In genomic region chr22:35614404-35614803, GRCh38 we compare ENCODE assay signal across 19 cellular contexts. TPM values are rescaled to one million over a fixed set of nuclear protein-coding genes. Genes with fewer than 3 reads are reported as not detected.
DNase-seq lines count a peak whose midpoint lies in the region; ATAC-seq and TF ChIP-seq lines count a peak whose summit lies in the region.
"Had no signal": no experiment of that assay in that cellular context is flagged by ENCODE, and none has a peak within 500 bp of the region (broad histone marks: within the 10 kb centered on the region; RNA-seq: fewer than 3 reads in every experiment).

No MANE protein-coding gene starts in this region.

- POLR2A ChIA-PET in Panc1 (lab: Charles Lee) = no interaction called here

- H3K4me1 ChIP-seq in right atrium auricular region (peaks cover 0 to 23% of the 10 kb centered on the region in 2 donors), Panc1 (ENCODE audit: control insufficient read depth, insufficient read depth, low read length) (peaks cover 19% of the 10 kb centered on the region)
- H3K4me1 ChIP-seq: BE2C, HAP-1 had no signal

- BruUV-seq in Panc1 (replicated peaks; lab: Mats Ljungman, UMichigan) = no TSS peak

- H3K27me3 Mint-ChIP-seq in progenitor cell of endocrine pancreas = peaks cover 11% of the 10 kb centered on the region

- no peak for DNase-seq in right atrium auricular region (ENCODE audit: low spot score)
- DNase-seq in cardiac septum (ENCODE audit: low spot score) = no peak
- DNase-seq in Panc1 (ENCODE audit: low read depth, low spot score) = no peak
- no peak for DNase-seq in progenitor cell of endocrine pancreas (ENCODE audit: low spot score, unreplicated experiment)
- DNase-seq: BE2C; CD8-positive, alpha-beta T cell; COR-L47; DMS153; DMS79 treated with DMSO at 0.1 percent for 48 hours; EL; HFFc6 had no signal

- no peaks in the 10 kb centered on the region for H3K4me1 Mint-ChIP-seq in progenitor cell of endocrine pancreas (ENCODE audit: low read depth)

- no peaks in the 10 kb centered on the region for H3K9me3 Mint-ChIP-seq in progenitor cell of endocrine pancreas (ENCODE audit: low read depth)
- H3K9me3 Mint-ChIP-seq: CD8-positive, alpha-beta T cell; HFFc6 had no signal

- CTCF ChIA-PET in Panc1 (lab: Charles Lee) = no interaction called here

- in situ Hi-C loops in Panc1 (cut with HindIII; ENCODE audit: low pct_unique_long_range_greater_than_20kb, low sequenced_read_pairs) = no loop called here

- no peak overlapping the region for H3K4me3 Mint-ChIP-seq in progenitor cell of endocrine pancreas (ENCODE audit: low read depth)
- H3K4me3 Mint-ChIP-seq: CD14-positive monocyte; CD8-positive, alpha-beta T cell; HFFc6 had no signal

- H3K27ac ChIP-seq in right atrium auricular region = peak overlapping the region; percentile 89 to 92
- peak overlapping the region; percentile 86 for H3K27ac ChIP-seq in Panc1 (ENCODE audit: low read length)
- H3K27ac ChIP-seq: HL-60 had no signal

- H3K4me3 ChIP-seq in right atrium auricular region (peak overlapping the region; percentile 50 to 55), Panc1 (ENCODE audit: low read depth in 2 of 2, low read length in 2 of 2) (no peak overlapping the region)
- H3K4me3 ChIP-seq: A549, HAP-1 had no signal

- H3K27me3 ChIP-seq in right atrium auricular region (no peaks in the 10 kb centered on the region), Panc1 (ENCODE audit: control insufficient read depth, insufficient read depth, low read length) (no peaks in the 10 kb centered on the region)
- H3K27me3 ChIP-seq: BE2C had no signal

- peak overlapping the region; percentile 67 for H3K27ac Mint-ChIP-seq in progenitor cell of endocrine pancreas
- H3K27ac Mint-ChIP-seq: CD8-positive, alpha-beta T cell; HFFc6 had no signal

- no peaks in the 10 kb centered on the region for H3K9me3 ChIP-seq in right atrium auricular region
- no peaks in the 10 kb centered on the region for H3K9me3 ChIP-seq in Panc1 (ENCODE audit: control insufficient read depth, insufficient read depth, low read depth, low read length)
- H3K9me3 ChIP-seq: A549, BE2C, HAP-1 had no signal

- ATAC-seq in Panc1 = no peak
- no peak for ATAC-seq in GM19452 (IDR thresholded peaks at IDR 0.05; ENCODE audit: unreplicated experiment)
- no peak for ATAC-seq in HG02852 (IDR thresholded peaks at IDR 0.05; ENCODE audit: unreplicated experiment)
- ATAC-seq: A549; CD8-positive, alpha-beta T cell had no signal

- H3K36me3 Mint-ChIP-seq in progenitor cell of endocrine pancreas (ENCODE audit: insufficient read depth) = no peaks in the 10 kb centered on the region
- H3K36me3 Mint-ChIP-seq: CD14-positive monocyte; CD8-positive, alpha-beta T cell had no signal

- TF ChIP-seq CTCF in right atrium auricular region (IDR thresholded peaks at IDR 0.05) (no peak), Panc1 (IDR thresholded peaks at IDR 0.05) (no peak), progenitor cell of endocrine pancreas (IDR thresholded peaks at IDR 0.05; ENCODE audit: unreplicated experiment) (no peak)

- intact Hi-C loops in cardiac septum (cut with DNase I) (no loop called here), Panc1 (cut with micrococcal nuclease; ENCODE audit: unreplicated experiment) (no loop called here)

- peaks cover 53% of the 10 kb centered on the region for H3K36me3 ChIP-seq in right atrium auricular region
- no peaks in the 10 kb centered on the region for H3K36me3 ChIP-seq in Panc1 (ENCODE audit: control insufficient read depth, insufficient read depth, low read length)
- H3K36me3 ChIP-seq: BE2C, HAP-1 had no signal

RNA-seq across cellular contexts. Expression of gene MB, which starts 2.7 kb away (rescaled TPM):
- 1,000 to 10,000 TPM; 6,650 to 9,762 TPM for total RNA-seq in right atrium auricular region
- total RNA-seq in cardiac septum = 7,641 TPM
- 17.3 TPM for total RNA-seq in Panc1 (2021; ENCODE audit: unreplicated experiment)
- polyA plus RNA-seq in Panc1 (2012; ENCODE audit: insufficient read length) = 29.4 TPM
- not detected in 2 replicates for total RNA-seq in progenitor cell of endocrine pancreas
- total RNA-seq: CD8-positive, alpha-beta T cell; H1; HFFc6 had no signal
- polyA plus RNA-seq: AG04450, CD14-positive monocyte had no signal

RNA-seq across cellular contexts. Expression of gene APOL6, which starts 33.8 kb away (rescaled TPM):
- total RNA-seq in right atrium auricular region (1 to 10 TPM; 7.5 to 8.5 TPM), cardiac septum (5.7 TPM), Panc1 (2021; ENCODE audit: unreplicated experiment) (16.4 TPM), progenitor cell of endocrine pancreas (0.07 TPM in 2 replicates)
- 4.8 TPM for polyA plus RNA-seq in Panc1 (2012; ENCODE audit: insufficient read length)

Comparison
In these comparisons a context has a peak if more than half of its experiments do, and no peak if none do; other contexts are left out.
1. H3K4me3 ChIP-seq: peak in right atrium auricular region (2 of 2); none in Panc1 (0 of 2).
2. RNA of gene MB, which starts 2.7 kb away (total RNA-seq): 6,650 to 9,762 TPM in right atrium auricular region and 7,641 TPM in cardiac septum (single experiment); 17.3 TPM in Panc1 (single experiment) and not detected in progenitor cell of endocrine pancreas; every median in the first group is over 100 times any median in the second.